Comparison of ENCODE assay signal across 4 cellular contexts in the genomic region with DNA sequence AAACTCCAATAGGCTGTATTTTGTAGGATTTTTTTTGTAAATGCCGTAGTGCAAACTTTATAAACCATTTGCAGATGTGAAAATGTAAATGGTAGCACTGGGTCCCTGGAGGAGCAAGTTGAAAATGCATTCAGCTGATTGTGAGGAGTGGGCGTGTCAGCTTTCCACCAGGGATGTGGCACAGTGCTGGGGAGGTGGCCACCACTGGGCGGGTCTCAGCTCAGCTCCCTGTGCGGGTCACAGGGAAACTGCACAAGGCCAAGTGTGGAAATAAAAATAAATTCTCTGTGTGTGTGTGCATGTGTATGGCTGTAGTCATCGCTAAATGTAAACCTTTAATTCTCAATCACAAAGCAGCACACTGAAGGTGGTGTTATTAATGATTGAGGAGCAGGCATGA.
"Had no signal": no experiment of that assay in that cellular context is flagged by ENCODE, and none has a peak within 500 bp of the region (broad histone marks: within the 10 kb centered on the region; RNA-seq: fewer than 3 reads in every experiment).

No MANE protein-coding gene starts in this region.

- H2AFZ ChIP-seq: GM23248 had no signal

- H3K4me3 Mint-ChIP-seq: H9 had no signal

- DNase-seq: GM23248, H9, IMR-90 had no signal

- H3K9me3 Mint-ChIP-seq: H9 had no signal

- ATAC-seq: K562 had no signal

- H3K4me3 ChIP-seq: GM23248, K562 had no signal

- H3K9ac ChIP-seq: GM23248 had no signal

- H3K27ac ChIP-seq: GM23248 had no signal
